In the genomic region with DNA sequence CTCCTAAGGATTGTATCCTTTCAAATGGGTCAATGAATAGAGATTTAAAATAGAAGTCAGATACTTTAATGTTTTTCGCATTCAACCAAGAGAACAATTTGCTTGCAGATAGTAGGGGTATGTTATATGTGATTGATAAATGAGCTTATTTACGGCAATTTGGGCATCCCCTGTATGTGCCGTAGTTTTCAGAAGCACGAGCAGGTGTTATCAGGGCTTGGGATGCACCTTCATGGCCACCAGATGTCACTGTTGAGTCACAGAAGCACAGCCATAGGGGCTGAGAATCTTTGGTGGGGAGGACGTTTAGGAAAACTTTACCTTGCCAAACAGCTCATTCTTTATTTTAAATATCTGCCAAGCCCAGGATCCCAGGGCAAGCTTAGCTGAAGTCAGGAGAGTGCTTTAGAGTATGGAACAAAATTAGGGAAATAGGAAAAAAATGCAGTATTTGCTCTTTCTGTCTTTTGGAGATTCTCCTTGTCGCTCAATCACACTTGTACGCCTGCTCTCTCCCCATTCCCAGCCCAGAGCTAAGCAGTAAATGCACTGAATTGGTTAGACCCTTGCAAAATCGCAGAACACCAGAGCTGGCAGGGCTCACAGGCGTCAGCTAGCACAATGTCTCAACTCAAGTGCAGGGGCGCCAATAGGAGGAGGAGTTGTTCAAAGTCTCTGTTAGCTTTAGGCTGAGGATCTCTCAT, we compare ENCODE assay signal across 9 cellular contexts.
DNase-seq lines count a peak whose midpoint lies in the region; ATAC-seq and TF ChIP-seq lines count a peak whose summit lies in the region.
"Had no signal": no experiment of that assay in that cellular context is flagged by ENCODE, and none has a peak within 500 bp of the region (broad histone marks: within the 10 kb centered on the region; RNA-seq: fewer than 3 reads in every experiment).

No MANE protein-coding gene starts in this region.

- DNase-seq in DMS114 treated with DMSO at 0.1 percent for 48 hours (lab: John Stamatoyannopoulos, UW; ENCODE audit: unreplicated experiment) (peak; percentile 53), NCI-H2029 (lab: John Stamatoyannopoulos, UW) (peak; percentile 1), dedifferentiated amniotic fluid mesenchymal stem cell (ENCODE audit: extremely low spot score) (peak; percentile 26), lower lobe of right lung (no peak)
- DNase-seq in activated CD4-positive, alpha-beta T cell treated with anti-CD3 and anti-CD28 coated beads, Interleukin-2, amount 10 ng/mL, durations not matched to agents 7 days and 5 days, result peak; percentile 54
- peak; percentile 35 for DNase-seq in stimulated activated CD8-positive, alpha-beta memory T cell treated with anti-CD3 and anti-CD28 coated beads, Interleukin-15, amount 100 ng/mL, for 1 hour (ENCODE audit: low read depth)

- H3K36me3 Mint-ChIP-seq in activated CD4-positive, alpha-beta T cell treated with anti-CD3 and anti-CD28 coated beads, Interleukin-2, amount 10 ng/mL, durations not matched to agents 7 days and 5 days (ENCODE audit: low read depth), result no peaks in the 10 kb centered on the region

- CTCF ChIA-PET in activated CD4-positive, alpha-beta T cell treated with anti-CD3 and anti-CD28 coated beads, Interleukin-2, amount 10 ng/mL, durations not matched to agents 7 days and 5 days (lab: Charles Lee), result interaction anchor here (0.6 to 1.9 kb wide), 4 partner anchors 193 to 1184 kb away, joined by 3 to 5 read pairs (median 4); no protein-coding TSS in a partner anchor

- peaks cover 7% of the 10 kb centered on the region for H3K27me3 Mint-ChIP-seq in activated CD4-positive, alpha-beta T cell treated with anti-CD3 and anti-CD28 coated beads, Interleukin-2, amount 10 ng/mL, durations not matched to agents 7 days and 5 days

- H3K27me3 ChIP-seq in lower lobe of right lung (ENCODE audit: low read depth), result no peaks in the 10 kb centered on the region

- no peaks in the 10 kb centered on the region for H3K4me1 Mint-ChIP-seq in activated CD4-positive, alpha-beta T cell treated with anti-CD3 and anti-CD28 coated beads, Interleukin-2, amount 10 ng/mL, durations not matched to agents 7 days and 5 days

- H3K9me3 Mint-ChIP-seq in activated CD4-positive, alpha-beta T cell treated with anti-CD3 and anti-CD28 coated beads, Interleukin-2, amount 10 ng/mL, durations not matched to agents 7 days and 5 days, result peaks cover 11% of the 10 kb centered on the region

- TF ChIP-seq CTCF in lower lobe of right lung (IDR thresholded peaks at IDR 0.05), result peak; percentile 91

- H3K4me1 ChIP-seq in lower lobe of right lung, result peaks cover 8% of the 10 kb centered on the region

- H3K9me3 ChIP-seq in lower lobe of right lung, result no peaks in the 10 kb centered on the region

- H3K27ac ChIP-seq in lower lobe of right lung, result no peak overlapping the region

- POLR2A ChIA-PET in activated CD4-positive, alpha-beta T cell treated with anti-CD3 and anti-CD28 coated beads, Interleukin-2, amount 10 ng/mL, durations not matched to agents 7 days and 5 days (lab: Charles Lee), result no interaction called here

- ATAC-seq in GM21825 (IDR thresholded peaks at IDR 0.05; ENCODE audit: unreplicated experiment), result peak; percentile 64
- peak; percentile 87 to 92 for ATAC-seq in lower lobe of right lung
- no peak for ATAC-seq in GM19023 (IDR thresholded peaks at IDR 0.05; ENCODE audit: unreplicated experiment)

- intact Hi-C loops in lower lobe of right lung (cut with DNase I), result no loop called here

- H3K27ac Mint-ChIP-seq in activated CD4-positive, alpha-beta T cell treated with anti-CD3 and anti-CD28 coated beads, Interleukin-2, amount 10 ng/mL, durations not matched to agents 7 days and 5 days, result no peak overlapping the region
- H3K27ac Mint-ChIP-seq: dendritic cell treated with granulocyte-macrophage colony-stimulating factor and Interleukin-4, amounts not matched to agents 40 ng/mL and 50 ng/mL, for 4 days had no signal

- H3K4me3 ChIP-seq in lower lobe of right lung, result no peak overlapping the region

- H3K4me3 Mint-ChIP-seq in activated CD4-positive, alpha-beta T cell treated with anti-CD3 and anti-CD28 coated beads, Interleukin-2, amount 10 ng/mL, durations not matched to agents 7 days and 5 days, result no peak overlapping the region
- H3K4me3 Mint-ChIP-seq: dendritic cell treated with granulocyte-macrophage colony-stimulating factor and Interleukin-4, amounts not matched to agents 40 ng/mL and 50 ng/mL, for 4 days had no signal

- H3K36me3 ChIP-seq in lower lobe of right lung, result no peaks in the 10 kb centered on the region
